ENCODE assay signal across 22 cellular contexts in the genomic region with DNA sequence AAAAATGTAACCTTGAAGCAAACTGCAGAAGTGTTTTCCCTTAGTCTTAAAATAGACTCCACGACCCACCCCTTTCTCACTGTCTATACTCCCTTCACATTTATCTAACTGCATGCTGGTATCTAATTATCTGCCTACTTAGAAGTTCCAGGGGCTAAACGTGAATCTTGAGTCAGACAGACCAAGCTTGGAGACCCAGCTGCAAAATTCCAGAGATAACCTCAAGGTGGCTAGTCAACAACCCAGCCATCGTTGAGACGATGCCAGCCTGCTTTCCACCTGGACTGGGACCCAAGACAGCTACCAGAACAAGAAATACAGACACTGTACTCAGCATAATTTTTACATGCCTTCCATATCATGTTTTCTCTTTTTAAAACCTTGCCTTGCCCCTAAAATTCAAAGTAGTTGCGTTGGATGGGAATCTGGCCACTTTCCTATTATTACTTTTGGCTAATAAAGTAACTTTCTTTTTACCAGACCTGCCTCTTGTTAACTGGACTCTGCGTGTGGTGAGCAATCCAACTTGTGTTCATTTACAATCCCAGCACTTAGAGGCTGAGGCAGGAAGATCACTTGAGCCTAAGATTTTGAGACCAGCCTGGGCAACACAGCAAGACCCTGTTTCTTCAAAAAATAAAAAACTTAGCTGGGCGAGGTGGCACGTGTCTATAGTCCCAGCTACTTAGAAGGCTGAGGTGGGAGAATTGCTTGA.
"Had no signal": no experiment of that assay in that cellular context is flagged by ENCODE, and none has a peak within 500 bp of the region (broad histone marks: within the 10 kb centered on the region; RNA-seq: fewer than 3 reads in every experiment).

No MANE protein-coding gene starts in this region.

- H3K4me1 Mint-ChIP-seq: activated CD4-positive, alpha-beta T cell treated with anti-CD3 and anti-CD28 coated beads for 36 hours; activated naive CD4-positive, alpha-beta T cell treated with anti-CD3 and anti-CD28 coated beads, Interleukin-2, amount 10 ng/mL, durations not matched to agents 7 days and 5 days; natural killer cell; T-cell had no signal

- H3K36me3 ChIP-seq: prostate gland had no signal

- DNase-seq: activated CD4-positive, alpha-beta T cell treated with anti-CD3 and anti-CD28 coated beads for 36 hours; activated CD4-positive, alpha-beta T cell treated with anti-CD3 and anti-CD28 coated beads, Interleukin-2, amount 50 U/mL, for 48 hours; activated CD8-positive, alpha-beta memory T cell treated with anti-CD3 and anti-CD28 coated beads, Interleukin-2, amount 50 U/mL, for 48 hours; activated effector memory CD4-positive, alpha-beta T cell treated with Interleukin-2 at 50 U/mL for 16 hours; activated naive CD4-positive, alpha-beta T cell treated with anti-CD3 and anti-CD28 coated beads, Interleukin-2, amount 10 ng/mL, durations not matched to agents 7 days and 5 days; activated T-cell treated with anti-CD3 and anti-CD28 coated beads, Interleukin-2, amount 50 U/mL, for 48 hours; body of pancreas; dermis blood vessel endothelial cell; effector CD8-positive, alpha-beta T cell; foreskin melanocyte; left ventricle myocardium inferior; midbrain; natural killer cell; stimulated activated CD4-positive, alpha-beta T cell treated with anti-CD3 and anti-CD28 coated beads, Interleukin-4, amount 100 ng/mL, for 24 hours; stimulated activated naive CD4-positive, alpha-beta T cell treated with Interleukin-2 at 50 U/mL for 16 hours; substantia nigra; T-cell; transverse colon had no signal

- H3K9me3 ChIP-seq: body of pancreas, left ventricle myocardium inferior, prostate gland, transverse colon, vagina had no signal

- H3K27ac ChIP-seq: body of pancreas, left ventricle myocardium inferior, prostate gland, transverse colon, vagina had no signal

- H3K27ac Mint-ChIP-seq: activated CD4-positive, alpha-beta T cell treated with anti-CD3 and anti-CD28 coated beads for 36 hours; activated naive CD4-positive, alpha-beta T cell treated with anti-CD3 and anti-CD28 coated beads, Interleukin-2, amount 10 ng/mL, durations not matched to agents 7 days and 5 days; natural killer cell; T-cell; T-helper 2 cell treated with Interferon-gamma antibody and Interleukin-4, amounts not matched to agents 5 μg/mL and 100 μg/mL, for 36 hours had no signal

- H3K9me3 Mint-ChIP-seq: activated naive CD4-positive, alpha-beta T cell treated with anti-CD3 and anti-CD28 coated beads, Interleukin-2, amount 10 ng/mL, durations not matched to agents 7 days and 5 days; natural killer cell; T-cell; T-helper 2 cell treated with Interferon-gamma antibody and Interleukin-4, amounts not matched to agents 5 μg/mL and 100 μg/mL, for 36 hours had no signal

- H3K36me3 Mint-ChIP-seq: activated naive CD4-positive, alpha-beta T cell treated with anti-CD3 and anti-CD28 coated beads, Interleukin-2, amount 10 ng/mL, durations not matched to agents 7 days and 5 days; natural killer cell had no signal

- H3K27me3 ChIP-seq: body of pancreas, transverse colon, vagina had no signal

- H3K4me1 ChIP-seq: body of pancreas, prostate gland, transverse colon, vagina had no signal

- H3K27me3 Mint-ChIP-seq: activated CD4-positive, alpha-beta T cell treated with anti-CD3 and anti-CD28 coated beads for 36 hours; T-cell had no signal

- H3K4me3 ChIP-seq: body of pancreas, left ventricle myocardium inferior, prostate gland, transverse colon, vagina had no signal

- H3K4me3 Mint-ChIP-seq: activated CD4-positive, alpha-beta T cell treated with anti-CD3 and anti-CD28 coated beads for 36 hours; activated naive CD4-positive, alpha-beta T cell treated with anti-CD3 and anti-CD28 coated beads, Interleukin-2, amount 10 ng/mL, durations not matched to agents 7 days and 5 days; natural killer cell; T-cell; T-helper 2 cell treated with Interferon-gamma antibody and Interleukin-4, amounts not matched to agents 5 μg/mL and 100 μg/mL, for 36 hours had no signal

- ATAC-seq: activated CD4-positive, alpha-beta T cell treated with anti-CD3 and anti-CD28 coated beads for 36 hours; body of pancreas; esophagus mucosa; natural killer cell; T-cell had no signal
